ENCODE assay signal across 27 cellular contexts in the genomic region with DNA sequence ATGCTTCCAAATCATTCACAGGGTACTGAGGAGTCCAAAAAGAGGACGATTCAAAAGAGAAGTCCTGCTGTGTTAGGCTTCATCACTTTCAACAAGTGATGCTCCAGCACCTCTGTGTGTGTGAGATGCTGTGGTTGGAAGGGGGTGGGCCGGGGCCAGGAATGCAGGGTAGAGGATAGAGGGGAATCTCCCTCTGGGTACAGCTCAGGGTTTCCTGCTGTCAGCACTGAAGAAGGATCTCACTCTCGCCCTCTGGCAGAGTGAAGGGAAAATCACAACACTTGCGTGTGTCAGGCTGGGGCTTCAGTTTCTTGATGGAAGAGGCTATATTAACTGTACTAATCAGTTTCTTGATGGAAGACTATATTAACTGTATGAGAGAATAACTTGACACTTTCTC. TPM values are rescaled to one million over a fixed set of nuclear protein-coding genes. Genes with fewer than 3 reads are reported as not detected.
DNase-seq lines count a peak whose midpoint lies in the region; ATAC-seq and TF ChIP-seq lines count a peak whose summit lies in the region.
"Had no signal": no experiment of that assay in that cellular context is flagged by ENCODE, and none has a peak within 500 bp of the region (broad histone marks: within the 10 kb centered on the region; RNA-seq: fewer than 3 reads in every experiment).

No MANE protein-coding gene starts in this region.

- H3K27me3 Mint-ChIP-seq in activated naive CD8-positive, alpha-beta T cell treated with anti-CD3 and anti-CD28 coated beads, Interleukin-2, amount 50 U/mL, for 24 hours: peaks cover 13% of the 10 kb centered on the region
- peaks cover 12% of the 10 kb centered on the region for H3K27me3 Mint-ChIP-seq in activated naive CD8-positive, alpha-beta T cell treated with anti-CD3 and anti-CD28 coated beads for 36 hours
- peaks cover 30% of the 10 kb centered on the region for H3K27me3 Mint-ChIP-seq in osteocyte (ENCODE audit: unreplicated experiment)

- H3K27ac ChIP-seq in Panc1 (ENCODE audit: low read length): no peak overlapping the region
- H3K27ac ChIP-seq: prostate gland, vagina had no signal

- H3K36me3 Mint-ChIP-seq in activated naive CD8-positive, alpha-beta T cell treated with anti-CD3 and anti-CD28 coated beads, Interleukin-2, amount 50 U/mL, for 24 hours (ENCODE audit: low read depth): no peaks in the 10 kb centered on the region
- H3K36me3 Mint-ChIP-seq in activated naive CD8-positive, alpha-beta T cell treated with anti-CD3 and anti-CD28 coated beads for 36 hours: no peaks in the 10 kb centered on the region
- H3K36me3 Mint-ChIP-seq in osteocyte (ENCODE audit: unreplicated experiment): no peaks in the 10 kb centered on the region
- H3K36me3 Mint-ChIP-seq: brain; CD8-positive, alpha-beta memory T cell had no signal

- no peaks in the 10 kb centered on the region for H3K9me3 Mint-ChIP-seq in activated naive CD8-positive, alpha-beta T cell treated with anti-CD3 and anti-CD28 coated beads, Interleukin-2, amount 50 U/mL, for 24 hours
- H3K9me3 Mint-ChIP-seq in activated naive CD8-positive, alpha-beta T cell treated with anti-CD3 and anti-CD28 coated beads for 36 hours: no peaks in the 10 kb centered on the region
- no peaks in the 10 kb centered on the region for H3K9me3 Mint-ChIP-seq in osteocyte (ENCODE audit: unreplicated experiment)
- H3K9me3 Mint-ChIP-seq: activated T-cell treated with anti-CD3 and anti-CD28 coated beads, Interleukin-2, amount 50 U/mL, for 4 hours; brain; CD8-positive, alpha-beta memory T cell; T-helper 2 cell treated with Interferon-gamma antibody and Interleukin-4, amounts not matched to agents 5 μg/mL and 100 μg/mL, for 36 hours had no signal

- no peaks in the 10 kb centered on the region for H3K9me3 ChIP-seq in Panc1 (ENCODE audit: control insufficient read depth, insufficient read depth, low read depth, low read length)
- H3K9me3 ChIP-seq: prostate gland, vagina had no signal

- BruUV-seq in Panc1 (replicated peaks; lab: Mats Ljungman, UMichigan): no TSS peak

- in situ Hi-C loops in Panc1 (cut with HindIII; ENCODE audit: low pct_unique_long_range_greater_than_20kb, low sequenced_read_pairs): no loop called here

- H3K4me1 ChIP-seq in Panc1 (ENCODE audit: control insufficient read depth, insufficient read depth, low read length): no peaks in the 10 kb centered on the region
- H3K4me1 ChIP-seq: prostate gland, vagina had no signal

- CTCF ChIA-PET in Panc1 (lab: Charles Lee): no interaction called here

- H3K27ac Mint-ChIP-seq in activated naive CD8-positive, alpha-beta T cell treated with anti-CD3 and anti-CD28 coated beads, Interleukin-2, amount 50 U/mL, for 24 hours: no peak overlapping the region
- no peak overlapping the region for H3K27ac Mint-ChIP-seq in activated naive CD8-positive, alpha-beta T cell treated with anti-CD3 and anti-CD28 coated beads for 36 hours
- no peak overlapping the region for H3K27ac Mint-ChIP-seq in osteocyte (ENCODE audit: unreplicated experiment)
- H3K27ac Mint-ChIP-seq: brain; CD8-positive, alpha-beta memory T cell; T-helper 2 cell treated with Interferon-gamma antibody and Interleukin-4, amounts not matched to agents 5 μg/mL and 100 μg/mL, for 36 hours had no signal

- H3K4me3 Mint-ChIP-seq in activated naive CD8-positive, alpha-beta T cell treated with anti-CD3 and anti-CD28 coated beads, Interleukin-2, amount 50 U/mL, for 24 hours: no peak overlapping the region
- H3K4me3 Mint-ChIP-seq in activated naive CD8-positive, alpha-beta T cell treated with anti-CD3 and anti-CD28 coated beads for 36 hours: no peak overlapping the region
- no peak overlapping the region for H3K4me3 Mint-ChIP-seq in osteocyte (ENCODE audit: unreplicated experiment)
- H3K4me3 Mint-ChIP-seq: activated T-cell treated with anti-CD3 and anti-CD28 coated beads, Interleukin-2, amount 50 U/mL, for 4 hours; brain; CD8-positive, alpha-beta memory T cell; T-helper 2 cell treated with Interferon-gamma antibody and Interleukin-4, amounts not matched to agents 5 μg/mL and 100 μg/mL, for 36 hours had no signal

- no peak overlapping the region for H3K4me3 ChIP-seq in Panc1 (ENCODE audit: low read depth in 2 of 2, low read length in 2 of 2)
- H3K4me3 ChIP-seq: prostate gland, vagina had no signal

- intact Hi-C loops in Panc1 (cut with micrococcal nuclease; ENCODE audit: unreplicated experiment): no loop called here

- no peak for DNase-seq in activated naive CD8-positive, alpha-beta T cell treated with anti-CD3 and anti-CD28 coated beads, Interleukin-2, amount 50 U/mL, for 24 hours
- DNase-seq in activated naive CD8-positive, alpha-beta T cell treated with anti-CD3 and anti-CD28 coated beads for 36 hours: no peak
- DNase-seq in Panc1 (ENCODE audit: low read depth, low spot score) (no peak), iPS-NIHi7 (ENCODE audit: extremely low spot score) (peak; percentile 68), osteocyte (ENCODE audit: extremely low spot score, unreplicated experiment) (peak; percentile 49), NCI-H82 (lab: John Stamatoyannopoulos, UW) (no peak), RPMI8226 (no peak), occipital lobe (lab: John Stamatoyannopoulos, UW) (no peak)
- DNase-seq: activated CD4-positive, alpha-beta T cell treated with anti-CD3 and anti-CD28 coated beads for 48 hours; activated T-cell treated with anti-CD3 and anti-CD28 coated beads, Interleukin-2, amount 50 U/mL, for 4 hours; AML-193; CD8-positive, alpha-beta memory T cell; cerebellar nuclear complex; DMS 273 treated with DMSO at 0.1 percent for 48 hours; KG1; mammary epithelial cell; NCI-H1436; NCI-H2081 treated with DMSO at 0.1 percent for 48 hours; NCI-H774; OCI-M1; stimulated activated naive CD4-positive, alpha-beta T cell treated with Interleukin-2 at 50 U/mL for 16 hours had no signal

- TF ChIP-seq CTCF in Panc1 (IDR thresholded peaks at IDR 0.05): no peak
- no peak for TF ChIP-seq CTCF in osteocyte (IDR thresholded peaks at IDR 0.05)

- no peaks in the 10 kb centered on the region for H3K36me3 ChIP-seq in Panc1 (ENCODE audit: control insufficient read depth, insufficient read depth, low read length)
- H3K36me3 ChIP-seq: prostate gland, vagina had no signal

- ATAC-seq in activated naive CD8-positive, alpha-beta T cell treated with anti-CD3 and anti-CD28 coated beads, Interleukin-2, amount 50 U/mL, for 24 hours: peak; percentile 49
- 0 out of 2 replicates have a peak, but pooled peaks have one; percentile 26 for ATAC-seq in Panc1
- ATAC-seq: activated T-cell treated with anti-CD3 and anti-CD28 coated beads, Interleukin-2, amount 50 U/mL, for 4 hours had no signal

- peaks cover 50% of the 10 kb centered on the region for H3K27me3 ChIP-seq in Panc1 (ENCODE audit: control insufficient read depth, insufficient read depth, low read length)
- H3K27me3 ChIP-seq: vagina had no signal

- no peaks in the 10 kb centered on the region for H3K4me1 Mint-ChIP-seq in activated naive CD8-positive, alpha-beta T cell treated with anti-CD3 and anti-CD28 coated beads, Interleukin-2, amount 50 U/mL, for 24 hours
- H3K4me1 Mint-ChIP-seq in activated naive CD8-positive, alpha-beta T cell treated with anti-CD3 and anti-CD28 coated beads for 36 hours: no peaks in the 10 kb centered on the region
- no peaks in the 10 kb centered on the region for H3K4me1 Mint-ChIP-seq in osteocyte (ENCODE audit: unreplicated experiment)
- H3K4me1 Mint-ChIP-seq: CD8-positive, alpha-beta memory T cell had no signal

- POLR2A ChIA-PET in Panc1 (lab: Charles Lee): no interaction called here

RNA-seq across cellular contexts. Expression of a gene that starts 18.0 kb away (rescaled TPM):
- 10 to 100 TPM in 1 of 2 experiments, 1 to 10 TPM in 1; 9.6 to 10.3 TPM for total RNA-seq in activated naive CD8-positive, alpha-beta T cell treated with anti-CD3 and anti-CD28 coated beads for 36 hours
- total RNA-seq in Panc1 (2021; ENCODE audit: unreplicated experiment): 16.8 TPM
- polyA plus RNA-seq in Panc1 (2012; ENCODE audit: insufficient read length): 7.8 TPM
- 13.6 and 14.2 TPM in 2 replicates for total RNA-seq in osteocyte
- total RNA-seq in occipital lobe: 31.4 TPM

RNA-seq across cellular contexts. Expression of a gene that starts 45.4 kb away (rescaled TPM):
- total RNA-seq in activated naive CD8-positive, alpha-beta T cell treated with anti-CD3 and anti-CD28 coated beads for 36 hours: not detected
- total RNA-seq in Panc1 (2021; ENCODE audit: unreplicated experiment) (not detected), osteocyte (not detected in 2 replicates), occipital lobe (0.16 TPM)
- polyA plus RNA-seq in Panc1 (2012; ENCODE audit: insufficient read length): not detected
- total RNA-seq: A172, prostate gland, skeletal muscle tissue had no signal
- polyA plus RNA-seq: CD8-positive, alpha-beta memory T cell; mammary epithelial cell had no signal

Comparison
In these comparisons a context has a peak if more than half of its experiments do, and no peak if none do; other contexts are left out.
1. DNase-seq: peak in iPS-NIHi7 (single experiment) and osteocyte (single experiment); none in activated naive CD8-positive, alpha-beta T cell treated with anti-CD3 and anti-CD28 coated beads, Interleukin-2, amount 50 U/mL, for 24 hours (single experiment), activated naive CD8-positive, alpha-beta T cell treated with anti-CD3 and anti-CD28 coated beads for 36 hours (single experiment), Panc1 (single experiment), NCI-H82 (single experiment), RPMI8226 (single experiment) and occipital lobe (single experiment).